16 cellular contexts compared by ENCODE assay signal in the genomic region with DNA sequence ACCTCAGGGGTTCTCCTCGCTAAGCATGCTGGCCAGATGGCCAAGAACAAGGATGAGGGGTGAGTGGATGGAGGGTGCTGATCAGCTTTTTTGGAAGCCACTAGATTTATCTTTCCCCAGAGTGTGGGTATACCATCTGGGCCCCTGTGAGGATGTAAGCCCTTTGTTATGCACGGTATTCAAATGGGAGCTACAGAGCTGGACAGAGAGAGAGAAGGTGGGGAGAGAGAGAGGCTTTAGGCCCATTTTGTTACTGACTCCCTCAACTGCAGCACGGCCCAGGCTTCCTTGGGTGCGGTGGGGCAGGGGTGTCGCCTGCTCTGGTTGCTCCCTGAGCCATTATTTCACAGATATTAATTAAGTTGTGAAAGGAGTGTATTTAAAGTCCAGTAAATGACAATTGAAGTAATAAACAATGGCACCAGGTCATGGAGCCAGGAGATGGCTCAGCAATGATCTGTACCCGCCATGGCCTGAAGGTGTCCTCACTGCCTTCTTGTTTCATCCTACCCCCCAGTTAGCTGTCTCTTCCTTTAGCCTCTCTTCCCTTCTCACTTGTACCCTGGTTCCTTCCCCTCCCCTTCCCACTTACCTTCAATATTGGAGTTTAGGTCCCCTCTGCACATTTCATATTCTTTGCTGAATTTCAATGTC.
A peak's percentile ranks its signal among the peaks of the same experiment; 100 is the strongest.
DNase-seq lines count a peak whose midpoint lies in the region; ATAC-seq, FAIRE-seq and TF ChIP-seq lines count a peak whose summit lies in the region.
"Had no signal": no experiment of that assay in that cellular context is flagged by ENCODE, and none has a peak within 500 bp of the region (broad histone marks: within the 10 kb centered on the region; RNA-seq: fewer than 3 reads in every experiment).

No MANE protein-coding gene starts in this region.

- H2AFZ ChIP-seq in Loucy (ENCODE audit: low read length) (no peak overlapping the region), GM12878 (ENCODE audit: control insufficient read depth, low read depth, low read length) (no peak overlapping the region)

- TF ChIP-seq POLR2A in GM12878 (IDR thresholded peaks at IDR 0.05; ENCODE audit: low read depth, low read length), result no peak

- POLR2A ChIA-PET in GM12878 (lab: Charles Lee), result no interaction called here

- H3K4me3 ChIP-seq in right cardiac atrium (ENCODE audit: low read length), result no peak overlapping the region
- no peak overlapping the region for H3K4me3 ChIP-seq in Loucy (ENCODE audit: low read length, poor library complexity, severe bottlenecking)
- H3K4me3 ChIP-seq in GM12878, result no peak overlapping the region
- no peak overlapping the region for H3K4me3 ChIP-seq in retinal pigment epithelial cell (ENCODE audit: low read length)
- H3K4me3 ChIP-seq: lung, ovary, vagina had no signal

- no peaks in the 10 kb centered on the region for H3K36me3 ChIP-seq in Loucy (ENCODE audit: insufficient read depth, low read length)
- no peaks in the 10 kb centered on the region for H3K36me3 ChIP-seq in GM12878 (ENCODE audit: control insufficient read depth in 2 of 2, insufficient read depth in 2 of 2, low read length in 1 of 2)
- H3K36me3 ChIP-seq: ovary, SJCRH30, vagina had no signal

- H3K4me1 ChIP-seq in right cardiac atrium (ENCODE audit: control insufficient read depth, insufficient read depth, low read length), result no peaks in the 10 kb centered on the region
- no peaks in the 10 kb centered on the region for H3K4me1 ChIP-seq in Loucy (ENCODE audit: insufficient read depth, low read length, poor library complexity, severe bottlenecking)
- no peaks in the 10 kb centered on the region for H3K4me1 ChIP-seq in GM12878 (ENCODE audit: control insufficient read depth, insufficient read depth, low read length)

- H3K9me2 ChIP-seq in Loucy (replicated peaks; ENCODE audit: low read depth, low read length), result no peaks in the 10 kb centered on the region

- 0 out of 2 replicates have a peak, but pooled peaks have one; percentile 22 for TF ChIP-seq RAD21 in GM12878 (IDR thresholded peaks at IDR 0.05; ENCODE audit: insufficient read depth, low read depth, low read length)

- RAD21 ChIA-PET in GM12878 (lab: Charles Lee; ENCODE audit: unreplicated experiment), result no interaction called here

- intact Hi-C loops in Right ventricle myocardium superior (cut with DNase I) (no loop called here), right cardiac atrium (cut with DNase I) (loop anchor here in 1 of 4 donors (10.0 kb wide), 1 partner anchor 112 kb away; no protein-coding TSS in a partner anchor), GM12878 (cut with micrococcal nuclease; ENCODE audit: unreplicated experiment) (no loop called here)

- CTCF ChIA-PET in GM12878 (lab: Yijun Ruan, JAX), result interaction anchor here (0.5 to 1.0 kb wide), 3 partner anchors 126 to 724 kb away, joined by 3 to 4 read pairs (median 4); no protein-coding TSS in a partner anchor

- no peak for DNase-seq in Right ventricle myocardium superior
- DNase-seq in right cardiac atrium, result no peak
- no peak for DNase-seq in GM12878 (ENCODE audit: low read depth, low spot score)
- no peak for DNase-seq in retinal pigment epithelial cell (ENCODE audit: low read depth)
- DNase-seq in GDM1 (lab: John Stamatoyannopoulos, UW), result no peak
- no peak for DNase-seq in activated CD8-positive, alpha-beta memory T cell treated with anti-CD3 and anti-CD28 coated beads, Interleukin-2, amount 50 U/mL, for 48 hours
- DNase-seq: activated T-cell treated with anti-CD3 and anti-CD28 coated beads, Interleukin-2, amount 50 U/mL, for 4 hours; effector CD8-positive, alpha-beta T cell; glutamatergic neuron had no signal

- H3K27me3 ChIP-seq in right cardiac atrium (ENCODE audit: control insufficient read depth, insufficient read depth), result no peaks in the 10 kb centered on the region
- H3K27me3 ChIP-seq in Loucy (ENCODE audit: insufficient read depth, low read length, poor library complexity, severe bottlenecking), result no peaks in the 10 kb centered on the region
- no peaks in the 10 kb centered on the region; a peak in 1 of 4 replicates for H3K27me3 ChIP-seq in GM12878 (replicated peaks in 1 of 2; ENCODE audit: control insufficient read depth in 2 of 2, insufficient read depth in 2 of 2, low read length in 1 of 2)
- H3K27me3 ChIP-seq: ovary, SJCRH30, vagina had no signal

- 78% methylated on average over 6 of the region's 6 CpGs for WGBS in right cardiac atrium
- WGBS in GM12878 (ENCODE audit: insufficient coverage, insufficient replicate concordance, low lambda C conversion rate, missing lambda C conversion rate), result under 1% methylated on average over 6 of the region's 6 CpGs

- H4K20me1 ChIP-seq in Loucy (ENCODE audit: insufficient read depth, low read length, poor library complexity, severe bottlenecking) (no peaks in the 10 kb centered on the region), GM12878 (ENCODE audit: control insufficient read depth, insufficient read depth) (no peaks in the 10 kb centered on the region)

- no peak overlapping the region for H3K9ac ChIP-seq in Loucy (ENCODE audit: low read depth, low read length, poor library complexity, severe bottlenecking)
- H3K9ac ChIP-seq in GM12878 (ENCODE audit: control insufficient read depth, insufficient read depth, low read length), result no peak overlapping the region

- no peak overlapping the region for H3K27ac ChIP-seq in right cardiac atrium (ENCODE audit: low read length)
- H3K27ac ChIP-seq in GM12878 (ENCODE audit: control insufficient read depth, insufficient read depth), result no peak overlapping the region
- H3K27ac ChIP-seq: ovary, vagina had no signal

- SMC1A ChIA-PET in GM12878 (lab: Charles Lee; ENCODE audit: uncharacterized antibody, unreplicated experiment), result interaction anchor here (0.6 to 1.2 kb wide), 2 partner anchors 127 to 524 kb away, joined by 3 to 4 read pairs; no protein-coding TSS in a partner anchor

- TF ChIP-seq EP300 in GM12878 (IDR thresholded peaks at IDR 0.05; ENCODE audit: borderline replicate concordance in 1 of 2, control insufficient read depth in 1 of 2, low read depth in 2 of 2, low read length in 2 of 2), result no peak

- FAIRE-seq in GM12878 (lab: Jason Lieb, UNC), result no peak

- TF ChIP-seq CTCF in Loucy (conservative IDR thresholded peaks at IDR 0.05; ENCODE audit: low read length) (peak; percentile 48), GM12878 (IDR thresholded peaks at IDR 0.05 in 2 of 3, conservative IDR thresholded peaks at IDR 0.05 in 1 of 3; ENCODE audit: control insufficient read depth in 2 of 3, extremely low read depth in 1 of 3, insufficient read depth in 1 of 3, low read depth in 3 of 3, low read length in 3 of 3) (peak; percentile 20 to 43 (median 34); a peak in 4 of 6 replicates), retinal pigment epithelial cell (conservative IDR thresholded peaks at IDR 0.05; ENCODE audit: low read depth, low read length) (peak; percentile 21)

- H3K4me2 ChIP-seq in Loucy (ENCODE audit: low read depth, low read length, poor library complexity, severe bottlenecking) (no peak overlapping the region), GM12878 (ENCODE audit: control insufficient read depth, insufficient read depth) (no peak overlapping the region)

- no TSS peak for BruUV-seq in GM12878 (replicated peaks; lab: Mats Ljungman, UMichigan)

- no peaks in the 10 kb centered on the region for H3F3A ChIP-seq in Loucy (ENCODE audit: low read depth)

- H3K79me2 ChIP-seq in Loucy (ENCODE audit: insufficient read depth, low read length), result no peaks in the 10 kb centered on the region
- H3K79me2 ChIP-seq in GM12878 (ENCODE audit: control insufficient read depth, insufficient read depth, low read length), result no peaks in the 10 kb centered on the region

- in situ Hi-C loops in GM12878 (cut with MboI), result no loop called here

- ATAC-seq in Right ventricle myocardium superior (ENCODE audit: poor library complexity) (peak; percentile 42), right cardiac atrium (no peak), GM12878 (peak; percentile 61; the same call in 2 of the 3 replicates), GM18870 (IDR thresholded peaks at IDR 0.05; ENCODE audit: unreplicated experiment) (no peak)
- ATAC-seq: activated CD4-positive, CD25-positive, alpha-beta regulatory T cell treated with anti-CD3 and anti-CD28 coated beads, Interleukin-2, amount 50 U/mL, for 24 hours; activated T-cell treated with anti-CD3 and anti-CD28 coated beads, Interleukin-2, amount 50 U/mL, for 4 hours had no signal

- H3K9me3 ChIP-seq in right cardiac atrium (ENCODE audit: control insufficient read depth, low read length) (no peaks in the 10 kb centered on the region), Loucy (ENCODE audit: insufficient read depth, low read depth, low read length) (no peaks in the 10 kb centered on the region), GM12878 (replicated peaks; ENCODE audit: control insufficient read depth, insufficient read depth, low read length) (no peaks in the 10 kb centered on the region)
- H3K9me3 ChIP-seq: ovary, SJCRH30, vagina had no signal

TF ChIP-seq in GM12878, 131 proteins besides CTCF, POLR2A, EP300 and RAD21:
- TF ChIP-seq SMC3 (IDR thresholded peaks at IDR 0.05; ENCODE audit: borderline replicate concordance, low read length) (peak; percentile 31), BRCA1 (IDR thresholded peaks at IDR 0.05; ENCODE audit: low read depth, low read length) (no peak), EZH2 (IDR thresholded peaks at IDR 0.05; ENCODE audit: borderline replicate concordance, control insufficient read depth, low read depth, low read length) (no peak)
- TF ChIP-seq, protein P1, sequence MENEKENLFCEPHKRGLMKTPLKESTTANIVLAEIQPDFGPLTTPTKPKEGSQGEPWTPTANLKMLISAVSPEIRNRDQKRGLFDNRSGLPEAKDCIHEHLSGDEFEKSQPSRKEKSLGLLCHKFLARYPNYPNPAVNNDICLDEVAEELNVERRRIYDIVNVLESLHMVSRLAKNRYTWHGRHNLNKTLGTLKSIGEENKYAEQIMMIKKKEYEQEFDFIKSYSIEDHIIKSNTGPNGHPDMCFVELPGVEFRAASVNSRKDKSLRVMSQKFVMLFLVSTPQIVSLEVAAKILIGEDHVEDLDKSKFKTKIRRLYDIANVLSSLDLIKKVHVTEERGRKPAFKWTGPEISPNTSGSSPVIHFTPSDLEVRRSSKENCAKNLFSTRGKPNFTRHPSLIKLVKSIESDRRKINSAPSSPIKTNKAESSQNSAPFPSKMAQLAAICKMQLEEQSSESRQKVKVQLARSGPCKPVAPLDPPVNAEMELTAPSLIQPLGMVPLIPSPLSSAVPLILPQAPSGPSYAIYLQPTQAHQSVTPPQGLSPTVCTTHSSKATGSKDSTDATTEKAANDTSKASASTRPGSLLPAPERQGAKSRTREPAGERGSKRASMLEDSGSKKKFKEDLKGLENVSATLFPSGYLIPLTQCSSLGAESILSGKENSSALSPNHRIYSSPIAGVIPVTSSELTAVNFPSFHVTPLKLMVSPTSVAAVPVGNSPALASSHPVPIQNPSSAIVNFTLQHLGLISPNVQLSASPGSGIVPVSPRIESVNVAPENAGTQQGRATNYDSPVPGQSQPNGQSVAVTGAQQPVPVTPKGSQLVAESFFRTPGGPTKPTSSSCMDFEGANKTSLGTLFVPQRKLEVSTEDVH (IDR thresholded peaks at IDR 0.05; ENCODE audit: low read depth, partially characterized antibody), result no peak

Comparison
In these comparisons a context has a peak if more than half of its experiments do, and no peak if none do; other contexts are left out.
1. ATAC-seq: peak in Right ventricle myocardium superior (single experiment) and GM12878 (single experiment); none in right cardiac atrium (0 of 2) and GM18870 (single experiment).
2. Peak in every context shown above with its lines, with median percentiles within 50 percentile points of each other: CTCF ChIP-seq.